Comparison of ENCODE assay signal across 13 cellular contexts in genomic region chr1:99397029-99397428, GRCh38.
"Had no signal": no experiment of that assay in that cellular context is flagged by ENCODE, and none has a peak within 500 bp of the region (broad histone marks: within the 10 kb centered on the region; RNA-seq: fewer than 3 reads in every experiment).

No MANE protein-coding gene starts in this region.

- H3K27me3 ChIP-seq: pancreas, tibial nerve had no signal

- H3K9me3 ChIP-seq: pancreas, tibial nerve had no signal

- DNase-seq: activated CD4-positive, alpha-beta memory T cell treated with anti-CD3 and anti-CD28 coated beads, Interleukin-2, amount 10 ng/mL, durations not matched to agents 7 days and 5 days; activated CD4-positive, CD25-positive, alpha-beta regulatory T cell treated with anti-CD3 and anti-CD28 coated beads, Interleukin-2, amount 50 U/mL, for 72 hours; activated naive CD4-positive, alpha-beta T cell; dermis blood vessel endothelial cell; erythroblast; mammary epithelial cell; pancreas; retina; stimulated activated CD4-positive, alpha-beta T cell treated with anti-CD3 and anti-CD28 coated beads, Interleukin-1b, Interleukin-23, amount 100 ng/mL, for 48 hours; T-helper 9 cell had no signal

- ATAC-seq: left lobe of liver; pancreas; stimulated activated memory B cell treated with anti-CD40 and anti-IgM and Interleukin-4, amounts not matched to agents 10 μg/mL and 1 μg/mL and 100 μg/mL, for 72 hours had no signal

- H3K4me3 ChIP-seq: pancreas, tibial nerve had no signal

- H3K36me3 ChIP-seq: pancreas, tibial nerve had no signal

- H3K4me1 ChIP-seq: pancreas, tibial nerve had no signal

- H3K27ac ChIP-seq: pancreas, tibial nerve had no signal
